21 cellular contexts compared by ENCODE assay signal in the genomic region with DNA sequence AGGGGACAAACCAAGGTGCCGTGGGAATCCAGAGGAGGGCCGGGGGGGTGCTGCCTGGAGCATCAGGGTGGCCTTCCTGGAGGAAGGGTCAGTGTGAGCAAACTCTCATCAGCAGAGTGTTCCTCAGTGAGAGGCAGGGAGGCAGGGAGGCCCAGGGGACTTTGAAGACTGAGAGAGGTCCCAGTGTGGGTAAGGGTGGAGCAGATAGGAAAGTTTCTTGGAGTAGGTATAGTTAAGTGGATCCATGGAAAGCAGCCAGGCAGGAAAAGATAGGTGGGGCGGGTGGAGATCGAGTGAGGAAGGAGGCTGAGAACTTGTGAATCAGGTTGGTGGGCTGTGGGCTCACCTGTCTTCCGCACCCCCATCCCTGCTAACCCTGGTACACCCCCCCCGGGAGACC. TPM values are rescaled to one million over a fixed set of nuclear protein-coding genes. Genes with fewer than 3 reads are reported as not detected.
"Had no signal": no experiment of that assay in that cellular context is flagged by ENCODE, and none has a peak within 500 bp of the region (broad histone marks: within the 10 kb centered on the region; RNA-seq: fewer than 3 reads in every experiment).

No MANE protein-coding gene starts in this region.

- H3K4me1 ChIP-seq: ascending aorta, pancreas, sigmoid colon had no signal

- H3K4me3 ChIP-seq: ascending aorta, coronary artery, pancreas, sigmoid colon had no signal

- H3K36me3 Mint-ChIP-seq: naive thymus-derived CD8-positive, alpha-beta T cell; stimulated activated effector memory CD8-positive, alpha-beta T cell treated with anti-CD3 and anti-CD28 coated beads, Interleukin-12 subunit alpha, Interleukin-12 subunit beta, amount 100 ng/mL, for 72 hours had no signal

- DNase-seq: activated CD4-positive, alpha-beta memory T cell treated with anti-CD3 and anti-CD28 coated beads, Interleukin-2, amount 10 ng/mL, durations not matched to agents 7 days and 5 days; activated CD4-positive, alpha-beta T cell treated with anti-CD3 and anti-CD28 coated beads for 36 hours; activated naive CD4-positive, alpha-beta T cell treated with Interleukin-2 at 50 U/mL for 16 hours; activated T-cell treated with anti-CD3 and anti-CD28 coated beads, Interleukin-2, amount 50 U/mL, for 1 hour; erythroblast; head of caudate nucleus; left ventricle myocardium superior; naive thymus-derived CD8-positive, alpha-beta T cell; pancreas; sigmoid colon; stimulated activated CD4-positive, alpha-beta T cell treated with anti-CD3 and anti-CD28 coated beads, Interleukin-4, amount 100 ng/mL, for 24 hours; T-helper 2 cell; WERI-Rb-1 had no signal

- H3K27ac ChIP-seq: ascending aorta, coronary artery, pancreas, sigmoid colon, WERI-Rb-1 had no signal

- H3K27ac Mint-ChIP-seq: activated CD4-positive, alpha-beta memory T cell treated with anti-CD3 and anti-CD28 coated beads, Interleukin-2, amount 10 ng/mL, durations not matched to agents 7 days and 5 days; activated CD4-positive, alpha-beta T cell treated with anti-CD3 and anti-CD28 coated beads for 36 hours; activated T-helper 2 cell treated with anti-CD3 and anti-CD28 coated beads, Interferon-gamma antibody, Interleukin-2, Interleukin-4, amounts not matched to agents 10 μg/mL and 5 μg/mL and 100 μg/mL, durations not matched to agents 14 hours and 24 hours and 36 hours; stimulated activated effector memory CD8-positive, alpha-beta T cell treated with anti-CD3 and anti-CD28 coated beads, Interleukin-12 subunit alpha, Interleukin-12 subunit beta, amount 100 ng/mL, for 72 hours had no signal

- ATAC-seq: activated CD4-positive, alpha-beta T cell treated with anti-CD3 and anti-CD28 coated beads for 36 hours; left ventricle myocardium superior; naive thymus-derived CD8-positive, alpha-beta T cell; pancreas; stimulated activated effector memory CD8-positive, alpha-beta T cell treated with anti-CD3 and anti-CD28 coated beads, Interleukin-12 subunit alpha, Interleukin-12 subunit beta, amount 100 ng/mL, for 72 hours had no signal

- H3K9me3 ChIP-seq: ascending aorta, pancreas, sigmoid colon had no signal

- H3K36me3 ChIP-seq: ascending aorta, pancreas, sigmoid colon, WERI-Rb-1 had no signal

- H3K27me3 Mint-ChIP-seq: activated CD4-positive, alpha-beta memory T cell treated with anti-CD3 and anti-CD28 coated beads, Interleukin-2, amount 10 ng/mL, durations not matched to agents 7 days and 5 days; activated CD4-positive, alpha-beta T cell treated with anti-CD3 and anti-CD28 coated beads for 36 hours; central memory CD8-positive, alpha-beta T cell; naive thymus-derived CD8-positive, alpha-beta T cell had no signal

- H3K27me3 ChIP-seq: ascending aorta, pancreas had no signal

- H3K9me3 Mint-ChIP-seq: activated CD4-positive, alpha-beta memory T cell treated with anti-CD3 and anti-CD28 coated beads, Interleukin-2, amount 10 ng/mL, durations not matched to agents 7 days and 5 days; activated T-helper 2 cell treated with anti-CD3 and anti-CD28 coated beads, Interferon-gamma antibody, Interleukin-2, Interleukin-4, amounts not matched to agents 10 μg/mL and 5 μg/mL and 100 μg/mL, durations not matched to agents 14 hours and 24 hours and 36 hours; central memory CD8-positive, alpha-beta T cell; naive thymus-derived CD8-positive, alpha-beta T cell; stimulated activated effector memory CD8-positive, alpha-beta T cell treated with anti-CD3 and anti-CD28 coated beads, Interleukin-12 subunit alpha, Interleukin-12 subunit beta, amount 100 ng/mL, for 72 hours had no signal

- H3K4me3 Mint-ChIP-seq: activated CD4-positive, alpha-beta memory T cell treated with anti-CD3 and anti-CD28 coated beads, Interleukin-2, amount 10 ng/mL, durations not matched to agents 7 days and 5 days; activated CD4-positive, alpha-beta T cell treated with anti-CD3 and anti-CD28 coated beads for 36 hours; central memory CD8-positive, alpha-beta T cell; stimulated activated effector memory CD8-positive, alpha-beta T cell treated with anti-CD3 and anti-CD28 coated beads, Interleukin-12 subunit alpha, Interleukin-12 subunit beta, amount 100 ng/mL, for 72 hours had no signal

RNA-seq across cellular contexts. Expression of a gene that starts 9.3 kb away (rescaled TPM):
- total RNA-seq: activated CD4-positive, alpha-beta memory T cell treated with anti-CD3 and anti-CD28 coated beads, Interleukin-2, amount 10 ng/mL, durations not matched to agents 7 days and 5 days; activated CD4-positive, alpha-beta T cell treated with anti-CD3 and anti-CD28 coated beads for 36 hours; activated T-helper 2 cell treated with anti-CD3 and anti-CD28 coated beads, Interferon-gamma antibody, Interleukin-2, Interleukin-4, amounts not matched to agents 10 μg/mL and 5 μg/mL and 100 μg/mL, durations not matched to agents 14 hours and 24 hours and 36 hours; ascending aorta; frontal cortex; kidney epithelial cell; naive thymus-derived CD8-positive, alpha-beta T cell; pancreas; sigmoid colon had no signal
- polyA plus RNA-seq: adipose tissue; naive thymus-derived CD8-positive, alpha-beta T cell had no signal
